ENCODE assay signal across 11 cellular contexts in genomic region chr15:81160312-81161214, GRCh38. TPM values are rescaled to one million over a fixed set of nuclear protein-coding genes. Genes with fewer than 3 reads are reported as not detected.
A peak's percentile ranks its signal among the peaks of the same experiment; 100 is the strongest.
DNase-seq lines count a peak whose midpoint lies in the region; ATAC-seq and TF ChIP-seq lines count a peak whose summit lies in the region.
"Had no signal": no experiment of that assay in that cellular context is flagged by ENCODE, and none has a peak within 500 bp of the region (broad histone marks: within the 10 kb centered on the region; RNA-seq: fewer than 3 reads in every experiment).

No MANE protein-coding gene starts in this region.

- WGBS in gastroesophageal sphincter (ENCODE audit: low coverage in 1 of 2), 2 donors: 12 to 17% methylated on average over 2 to 4 of the region's 11 CpGs

- ATAC-seq in gastroesophageal sphincter: peak; percentile 81
- ATAC-seq in GM21367 (IDR thresholded peaks at IDR 0.05; ENCODE audit: unreplicated experiment): no peak
- ATAC-seq in GM21423 (IDR thresholded peaks at IDR 0.05; ENCODE audit: unreplicated experiment): no peak

- H3K9me2 ChIP-seq in PC-9 (ENCODE audit: insufficient read depth): no peaks in the 10 kb centered on the region

- H3K9me3 ChIP-seq in gastroesophageal sphincter: no peaks in the 10 kb centered on the region
- H3K9me3 ChIP-seq in PC-9 (ENCODE audit: insufficient read depth, low read depth): no peaks in the 10 kb centered on the region
- H3K9me3 ChIP-seq: SJSA1 had no signal

- H3K4me3 ChIP-seq in gastroesophageal sphincter: no peak overlapping the region
- no peak overlapping the region for H3K4me3 ChIP-seq in PC-9
- H3K4me3 ChIP-seq: SJSA1 had no signal

- intact Hi-C loops in PC-9 (cut with micrococcal nuclease; ENCODE audit: unreplicated experiment): no loop called here

- no peak for TF ChIP-seq CTCF in RWPE1 (conservative IDR thresholded peaks at IDR 0.05; ENCODE audit: low read depth)
- no peak for TF ChIP-seq CTCF in gastroesophageal sphincter (IDR thresholded peaks at IDR 0.05)
- TF ChIP-seq CTCF in PC-9 (conservative IDR thresholded peaks at IDR 0.05): no peak

- TF ChIP-seq EP300 in gastroesophageal sphincter (IDR thresholded peaks at IDR 0.05): no peak

- H3K4me2 ChIP-seq in PC-9: no peak overlapping the region

- H3K79me2 ChIP-seq in PC-9 (ENCODE audit: low read depth): no peaks in the 10 kb centered on the region

- H3F3A ChIP-seq in PC-9 (ENCODE audit: insufficient read depth, low read depth): no peaks in the 10 kb centered on the region

- DNase-seq in NCI-H1417 (lab: John Stamatoyannopoulos, UW): peak in 2 of 3 experiments; percentile 22 to 32
- DNase-seq in NCI-H1417 treated with DMSO at 0.1 percent for 48 hours (lab: John Stamatoyannopoulos, UW): no peak
- peak; percentile 68 for DNase-seq in RWPE1 (ENCODE audit: low spot score)
- peak; percentile 75 for DNase-seq in stromal cell of bone marrow (ENCODE audit: low read depth)
- DNase-seq in PC-9: no peak
- DNase-seq: 8988T; activated naive CD4-positive, alpha-beta T cell treated with anti-CD3 and anti-CD28 coated beads, Interleukin-2, amount 50 U/mL, for 16 hours had no signal

- H2AFZ ChIP-seq in PC-9: no peak overlapping the region

- H3K4me1 ChIP-seq in gastroesophageal sphincter (peaks cover 0 to 23% (median 19%) of the 10 kb centered on the region in 3 donors), PC-9 (replicated peaks; ENCODE audit: insufficient read depth) (no peaks in the 10 kb centered on the region)
- H3K4me1 ChIP-seq: SJSA1 had no signal

- TF ChIP-seq POLR2A in gastroesophageal sphincter (IDR thresholded peaks at IDR 0.05): no peak

- H3K27ac ChIP-seq in RWPE1 (peak overlapping the region; percentile 96), gastroesophageal sphincter (peak overlapping the region in 3 of 4 donors; percentile 53 to 67 (median 67)), PC-9 (no peak overlapping the region)
- H3K27ac ChIP-seq: SJSA1 had no signal

- CTCF ChIA-PET in RWPE1 (lab: Yijun Ruan, JAX) (interaction anchor here (2.3 kb wide), 1 partner anchor 106 kb away, joined by 15 read pairs; no protein-coding TSS in a partner anchor), PC-9 (lab: Charles Lee) (no interaction called here)

- POLR2A ChIA-PET in RWPE1 (lab: Yijun Ruan, JAX; ENCODE audit: low non-redundant PET) (interaction anchor here (0.6 kb wide), 1 partner anchor 102 kb away, joined by 3 read pairs; no protein-coding TSS in a partner anchor), PC-9 (lab: Charles Lee; ENCODE audit: unreplicated experiment) (no interaction called here)

- H4K20me1 ChIP-seq in PC-9 (ENCODE audit: insufficient read depth): no peaks in the 10 kb centered on the region

- H3K27me3 ChIP-seq in gastroesophageal sphincter: peaks cover 3% of the 10 kb centered on the region
- H3K27me3 ChIP-seq in PC-9 (ENCODE audit: insufficient read depth, low read depth): peaks cover 39% of the 10 kb centered on the region
- H3K27me3 ChIP-seq: SJSA1 had no signal

- H3K36me3 ChIP-seq in gastroesophageal sphincter (no peaks in the 10 kb centered on the region), PC-9 (ENCODE audit: low read depth) (no peaks in the 10 kb centered on the region)
- H3K36me3 ChIP-seq: SJSA1 had no signal

- BruUV-seq in PC-9 (replicated peaks; lab: Mats Ljungman, UMichigan): no TSS peak

RNA-seq across cellular contexts. Expression of gene CFAP161, which starts 26.5 kb away (rescaled TPM):
- total RNA-seq in gastroesophageal sphincter: under 1 TPM in 2 of 4 donors, not detected in 2; 0.40 to 0.57 TPM
- 1.4 and 2.0 TPM in 2 replicates for total RNA-seq in PC-9 (2021)
- total RNA-seq: SJSA1 had no signal

RNA-seq across cellular contexts. Expression of gene IL16, which starts 36.1 kb away (rescaled TPM):
- 10 to 100 TPM; 15.0 to 35.2 (median 23.6) TPM for total RNA-seq in gastroesophageal sphincter
- 0.50 and 0.65 TPM in 2 replicates for total RNA-seq in PC-9 (2021)
- total RNA-seq: SJSA1 had no signal

Comparison
In these comparisons a context has a peak if more than half of its experiments do, and no peak if none do; other contexts are left out.
1. DNase-seq: peak in NCI-H1417 (2 of 3), RWPE1 (single experiment) and stromal cell of bone marrow (single experiment); none in NCI-H1417 treated with DMSO at 0.1 percent for 48 hours (single experiment) and PC-9 (0 of 2).